In the genomic region with DNA sequence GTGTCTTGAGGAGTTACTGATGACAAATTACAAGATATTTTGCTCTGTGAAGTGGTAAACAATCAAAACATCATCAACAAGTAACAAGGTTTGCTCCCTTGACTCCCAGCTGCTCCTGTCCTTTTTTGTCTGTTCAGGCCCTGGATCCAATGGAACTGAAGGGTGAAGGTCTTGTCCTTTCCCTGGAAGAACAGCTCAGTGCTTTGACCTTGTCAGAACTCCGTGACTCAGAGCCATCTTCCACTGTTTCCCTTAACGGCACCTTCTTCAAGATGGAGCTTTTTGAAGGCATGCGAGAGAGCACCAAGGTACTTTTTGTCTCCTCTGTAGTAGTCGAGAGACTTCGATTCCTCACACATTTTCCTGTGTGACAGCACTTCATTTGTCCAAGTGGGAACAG, we compare ENCODE assay signal across 13 cellular contexts. TPM values are rescaled to one million over a fixed set of nuclear protein-coding genes. Genes with fewer than 3 reads are reported as not detected.
DNase-seq lines count a peak whose midpoint lies in the region; ATAC-seq and TF ChIP-seq lines count a peak whose summit lies in the region.
"Had no signal": no experiment of that assay in that cellular context is flagged by ENCODE, and none has a peak within 500 bp of the region (broad histone marks: within the 10 kb centered on the region; RNA-seq: fewer than 3 reads in every experiment).

No MANE protein-coding gene starts in this region.

- intact Hi-C loops in ascending aorta (cut with DNase I): loop anchor here (2.0 to 10.0 kb wide), 2 partner anchors 32 to 512 kb away; a partner anchor contains a TSS

- no peaks in the 10 kb centered on the region for H3K79me2 ChIP-seq in hepatocyte

- H3K9me3 Mint-ChIP-seq in T-helper 1 cell treated with Interleukin-12 subunit alpha and Interleukin-12 subunit beta and Interleukin-4 antibody, amounts not matched to agents 30 μg/mL and 1 μg/mL, for 36 hours: no peaks in the 10 kb centered on the region

- no peak overlapping the region for H3K4me3 Mint-ChIP-seq in T-helper 1 cell treated with Interleukin-12 subunit alpha and Interleukin-12 subunit beta and Interleukin-4 antibody, amounts not matched to agents 30 μg/mL and 1 μg/mL, for 36 hours

- no peak for TF ChIP-seq EP300 in upper lobe of left lung (IDR thresholded peaks at IDR 0.05)

- peaks cover 6 to 32% of the 10 kb centered on the region in 2 donors for H3K4me1 ChIP-seq in ascending aorta
- peaks cover 12% of the 10 kb centered on the region for H3K4me1 ChIP-seq in hepatocyte (ENCODE audit: insufficient read depth)
- no peaks in the 10 kb centered on the region for H3K4me1 ChIP-seq in upper lobe of left lung

- peaks cover 56% of the 10 kb centered on the region for H3K36me3 Mint-ChIP-seq in T-helper 1 cell treated with Interleukin-12 subunit alpha and Interleukin-12 subunit beta and Interleukin-4 antibody, amounts not matched to agents 30 μg/mL and 1 μg/mL, for 36 hours (ENCODE audit: low read depth)

- WGBS in hepatocyte (ENCODE audit: low lambda C conversion rate, missing lambda C conversion rate): 89% methylated on average over 5 of the region's 5 CpGs
- WGBS in upper lobe of left lung, 2 donors: 84 to 91% methylated on average over 5 of the region's 5 CpGs

- H3K27me3 ChIP-seq in ascending aorta: no peaks in the 10 kb centered on the region
- H3K27me3 ChIP-seq in hepatocyte: no peaks in the 10 kb centered on the region
- H3K27me3 ChIP-seq in upper lobe of left lung: no peaks in the 10 kb centered on the region
- H3K27me3 ChIP-seq in WERI-Rb-1 (ENCODE audit: insufficient read depth, low read depth, severe bottlenecking): no peaks in the 10 kb centered on the region

- peak overlapping the region; percentile 29 for H3K4me2 ChIP-seq in hepatocyte

- H3K27ac ChIP-seq in ascending aorta (peak overlapping the region; percentile 89 to 91), hepatocyte (peak overlapping the region; percentile 84), temporal lobe (ENCODE audit: low read depth, low read length) (peak overlapping the region; percentile 28), upper lobe of left lung (peak overlapping the region in 1 of 4 donors; percentile 34), WERI-Rb-1 (no peak overlapping the region)
- H3K27ac ChIP-seq: VCaP had no signal

- H3K36me3 ChIP-seq in ascending aorta (no peaks in the 10 kb centered on the region), hepatocyte (replicated peaks; ENCODE audit: insufficient read depth, low read depth) (no peaks in the 10 kb centered on the region), upper lobe of left lung (peaks cover 0 to 51% (median 0%) of the 10 kb centered on the region in 4 donors), WERI-Rb-1 (peaks cover 31% of the 10 kb centered on the region)

- DNase-seq in T-helper 1 cell (no peak), ascending aorta (ENCODE audit: low spot score in 2 of 2) (no peak), hepatocyte (ENCODE audit: low spot score) (no peak), upper lobe of left lung (no peak), WERI-Rb-1 (no peak), SKM-1 (lab: John Stamatoyannopoulos, UW; ENCODE audit: unreplicated experiment) (no peak)
- DNase-seq: 8988T; effector CD8-positive, alpha-beta T cell; NCI-H2081; OCI-M1 had no signal

- peaks cover 15% of the 10 kb centered on the region for H3K4me1 Mint-ChIP-seq in T-helper 1 cell treated with Interleukin-12 subunit alpha and Interleukin-12 subunit beta and Interleukin-4 antibody, amounts not matched to agents 30 μg/mL and 1 μg/mL, for 36 hours (ENCODE audit: low read depth)

- no peaks in the 10 kb centered on the region for H4K20me1 ChIP-seq in hepatocyte (ENCODE audit: insufficient read depth, poor library complexity, severe bottlenecking)

- TF ChIP-seq CTCF in ascending aorta (IDR thresholded peaks at IDR 0.05): no peak
- TF ChIP-seq CTCF in hepatocyte (IDR thresholded peaks at IDR 0.05; ENCODE audit: poor library complexity): no peak
- TF ChIP-seq CTCF in upper lobe of left lung (IDR thresholded peaks at IDR 0.05): no peak
- TF ChIP-seq CTCF in WERI-Rb-1 (IDR thresholded peaks at IDR 0.05; ENCODE audit: low read depth, low read length): no peak

- no peaks in the 10 kb centered on the region for H3K27me3 Mint-ChIP-seq in T-helper 1 cell treated with Interleukin-12 subunit alpha and Interleukin-12 subunit beta and Interleukin-4 antibody, amounts not matched to agents 30 μg/mL and 1 μg/mL, for 36 hours (ENCODE audit: low read depth)

- no peaks in the 10 kb centered on the region for H3K9me2 ChIP-seq in hepatocyte (replicated peaks; ENCODE audit: insufficient read depth)

- TF ChIP-seq POLR2A in upper lobe of left lung (IDR thresholded peaks at IDR 0.05): no peak

- H2AFZ ChIP-seq in hepatocyte: no peak overlapping the region

- H3K4me3 ChIP-seq in ascending aorta (no peak overlapping the region), hepatocyte (no peak overlapping the region), upper lobe of left lung (no peak overlapping the region), WERI-Rb-1 (ENCODE audit: low read depth, low read length) (no peak overlapping the region)

- no peak for ATAC-seq in upper lobe of left lung (ENCODE audit: low FRiP score in 2 of 2)

- peak overlapping the region; percentile 11 for H3K27ac Mint-ChIP-seq in T-helper 1 cell treated with Interleukin-12 subunit alpha and Interleukin-12 subunit beta and Interleukin-4 antibody, amounts not matched to agents 30 μg/mL and 1 μg/mL, for 36 hours

- H3K9me3 ChIP-seq in ascending aorta: no peaks in the 10 kb centered on the region
- no peaks in the 10 kb centered on the region for H3K9me3 ChIP-seq in hepatocyte (ENCODE audit: low read depth)
- no peaks in the 10 kb centered on the region for H3K9me3 ChIP-seq in upper lobe of left lung
- no peaks in the 10 kb centered on the region for H3K9me3 ChIP-seq in WERI-Rb-1 (ENCODE audit: severe bottlenecking)

RNA-seq across cellular contexts. Expression of a gene that starts 29.0 kb away (rescaled TPM):
- total RNA-seq in ascending aorta: 1.9 TPM
- 4.1 and 4.7 TPM in 2 replicates for total RNA-seq in hepatocyte
- polyA plus RNA-seq in hepatocyte: 3.0 and 4.3 TPM in 2 replicates
- total RNA-seq in temporal lobe: 3.9 TPM
- 1 to 10 TPM in 5 of 6 donors, under 1 TPM in 1; 0.30 to 7.3 (median 2.3) TPM for total RNA-seq in upper lobe of left lung

RNA-seq across cellular contexts. Expression of a gene that starts 32.5 kb away (rescaled TPM):
- total RNA-seq in ascending aorta (4.4 TPM), hepatocyte (11.8 and 13.8 TPM in 2 replicates), temporal lobe (2.2 TPM), upper lobe of left lung (10 to 100 TPM in 5 of 6 donors, 1 to 10 TPM in 1; 5.6 to 37.8 (median 15.2) TPM)
- polyA plus RNA-seq in hepatocyte: 14.2 and 14.3 TPM in 2 replicates
